ENCODE assay signal across 26 cellular contexts in genomic region chr2:236884776-236885175, GRCh38.
"Had no signal": no experiment of that assay in that cellular context is flagged by ENCODE, and none has a peak within 500 bp of the region (broad histone marks: within the 10 kb centered on the region; RNA-seq: fewer than 3 reads in every experiment).

No MANE protein-coding gene starts in this region.

- H3K4me3 Mint-ChIP-seq: activated CD4-positive, alpha-beta memory T cell treated with anti-CD3 and anti-CD28 coated beads for 36 hours; activated CD4-positive, alpha-beta T cell treated with anti-CD3 and anti-CD28 coated beads for 36 hours; activated CD4-positive, alpha-beta T cell treated with anti-CD3 and anti-CD28 coated beads, Interleukin-2, amount 10 ng/mL, durations not matched to agents 24 days and 14 days; activated naive CD8-positive, alpha-beta T cell; activated T-cell treated with anti-CD3 and anti-CD28 coated beads, Interleukin-2, amount 50 U/mL, for 4 hours; activated T-helper 17 cell treated with anti-CD3 and anti-CD28 coated beads, Interleukin-2, amount 50 U/mL, for 72 hours; central memory CD8-positive, alpha-beta T cell; effector memory CD8-positive, alpha-beta T cell had no signal

- H3K4me3 ChIP-seq: esophagus squamous epithelium, gastroesophageal sphincter had no signal

- H3K4me1 Mint-ChIP-seq: activated CD4-positive, alpha-beta T cell treated with anti-CD3 and anti-CD28 coated beads for 36 hours; activated CD4-positive, alpha-beta T cell treated with anti-CD3 and anti-CD28 coated beads, Interleukin-2, amount 10 ng/mL, durations not matched to agents 24 days and 14 days; activated T-helper 17 cell treated with anti-CD3 and anti-CD28 coated beads, Interleukin-2, amount 50 U/mL, for 72 hours; central memory CD8-positive, alpha-beta T cell had no signal

- H3K27ac Mint-ChIP-seq: activated CD4-positive, alpha-beta memory T cell treated with anti-CD3 and anti-CD28 coated beads for 36 hours; activated CD4-positive, alpha-beta T cell treated with anti-CD3 and anti-CD28 coated beads for 36 hours; activated CD4-positive, alpha-beta T cell treated with anti-CD3 and anti-CD28 coated beads, Interleukin-2, amount 10 ng/mL, durations not matched to agents 24 days and 14 days; activated naive CD8-positive, alpha-beta T cell; activated T-helper 17 cell treated with anti-CD3 and anti-CD28 coated beads, Interleukin-2, amount 50 U/mL, for 72 hours; effector memory CD8-positive, alpha-beta T cell had no signal

- H3K27ac ChIP-seq: brain microvascular endothelial cell, esophagus squamous epithelium, gastroesophageal sphincter had no signal

- H3K9me3 ChIP-seq: esophagus squamous epithelium, gastroesophageal sphincter had no signal

- H3K36me3 Mint-ChIP-seq: activated CD4-positive, alpha-beta memory T cell treated with anti-CD3 and anti-CD28 coated beads for 36 hours; activated naive CD8-positive, alpha-beta T cell had no signal

- ATAC-seq: activated CD4-positive, alpha-beta T cell treated with anti-CD3 and anti-CD28 coated beads for 36 hours; activated T-cell treated with anti-CD3 and anti-CD28 coated beads, Interleukin-2, amount 50 U/mL, for 4 hours; activated T-helper 17 cell treated with anti-CD3 and anti-CD28 coated beads, Interleukin-2, amount 50 U/mL, for 72 hours; effector memory CD8-positive, alpha-beta T cell; gastroesophageal sphincter had no signal

- H3K36me3 ChIP-seq: brain microvascular endothelial cell, esophagus squamous epithelium, gastroesophageal sphincter had no signal

- H3K9me3 Mint-ChIP-seq: activated CD4-positive, alpha-beta memory T cell treated with anti-CD3 and anti-CD28 coated beads for 36 hours; activated CD4-positive, alpha-beta T cell treated with anti-CD3 and anti-CD28 coated beads, Interleukin-2, amount 10 ng/mL, durations not matched to agents 24 days and 14 days; activated T-cell treated with anti-CD3 and anti-CD28 coated beads, Interleukin-2, amount 50 U/mL, for 4 hours; activated T-helper 17 cell treated with anti-CD3 and anti-CD28 coated beads, Interleukin-2, amount 50 U/mL, for 72 hours; central memory CD8-positive, alpha-beta T cell; effector memory CD8-positive, alpha-beta T cell had no signal

- DNase-seq: activated CD4-positive, alpha-beta memory T cell treated with anti-CD3 and anti-CD28 coated beads for 36 hours; activated CD4-positive, alpha-beta T cell treated with anti-CD3 and anti-CD28 coated beads for 36 hours; activated CD4-positive, alpha-beta T cell treated with anti-CD3 and anti-CD28 coated beads, Interleukin-2, amount 10 ng/mL, durations not matched to agents 24 days and 14 days; activated CD4-positive, CD25-positive, alpha-beta regulatory T cell; activated CD4-positive, CD25-positive, alpha-beta regulatory T cell treated with anti-CD3 and anti-CD28 coated beads, Interleukin-2, amount 50 U/mL, for 72 hours; activated CD8-positive, alpha-beta memory T cell treated with anti-CD3 and anti-CD28 coated beads for 24 hours; activated effector memory CD4-positive, alpha-beta T cell treated with Interleukin-2 at 50 U/mL for 16 hours; activated gamma-delta T cell treated with Interleukin-2 at 50 U/mL for 16 hours; activated naive CD4-positive, alpha-beta T cell treated with anti-CD3 and anti-CD28 coated beads, Interleukin-2, amount 50 U/mL, for 16 hours; activated naive CD4-positive, alpha-beta T cell treated with Interleukin-2 at 50 U/mL for 16 hours; activated T-cell treated with anti-CD3 and anti-CD28 coated beads, Interleukin-2, amount 50 U/mL, for 4 hours; amniotic stem cell; anterior cingulate cortex; brain microvascular endothelial cell; cortex of kidney; dermis blood vessel endothelial cell; effector CD4-positive, alpha-beta T cell; effector memory CD8-positive, alpha-beta T cell; erythroblast; esophagus squamous epithelium; foreskin melanocyte; T-helper 2 cell had no signal

- H3K27me3 ChIP-seq: brain microvascular endothelial cell, esophagus squamous epithelium, gastroesophageal sphincter had no signal
